9 cellular contexts compared by ENCODE assay signal in the genomic region with DNA sequence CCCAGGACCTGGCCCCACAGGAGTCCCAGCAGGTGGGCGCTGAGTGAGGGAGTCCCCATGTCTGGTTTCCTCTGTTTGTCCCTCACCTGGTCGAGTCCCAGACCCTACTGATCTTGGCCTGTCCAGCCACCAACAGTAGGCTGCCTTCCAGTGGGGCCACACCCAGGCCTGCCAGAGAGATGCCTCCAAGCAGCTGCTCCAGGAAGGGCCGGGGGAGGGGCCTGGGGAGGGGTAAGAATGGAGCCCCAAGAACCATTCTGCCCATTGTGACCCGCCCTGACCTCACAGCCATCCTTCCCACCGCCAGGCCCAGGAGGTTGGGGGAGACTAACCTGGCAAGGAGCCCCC. TPM values are rescaled to one million over a fixed set of nuclear protein-coding genes. Genes with fewer than 3 reads are reported as not detected.
DNase-seq lines count a peak whose midpoint lies in the region; ATAC-seq and TF ChIP-seq lines count a peak whose summit lies in the region.
"Had no signal": no experiment of that assay in that cellular context is flagged by ENCODE, and none has a peak within 500 bp of the region (broad histone marks: within the 10 kb centered on the region; RNA-seq: fewer than 3 reads in every experiment).

No MANE protein-coding gene starts in this region.

- peaks cover 23% of the 10 kb centered on the region for H3K4me1 Mint-ChIP-seq in CD14-positive monocyte
- peaks cover 13 to 16% of the 10 kb centered on the region in 2 donors for H3K4me1 Mint-ChIP-seq in effector memory CD8-positive, alpha-beta T cell (ENCODE audit: low read depth in 2 of 2)
- H3K4me1 Mint-ChIP-seq in neural progenitor cell: peaks cover 12% of the 10 kb centered on the region

- H4K20me1 ChIP-seq in MM.1S (ENCODE audit: insufficient read depth, low read length) (no peaks in the 10 kb centered on the region), neural progenitor cell (ENCODE audit: low read depth) (no peaks in the 10 kb centered on the region)

- H3K9ac ChIP-seq in MM.1S (ENCODE audit: low read length) (peak overlapping the region; percentile 64; the same call in 1 of the 2 replicates), neural progenitor cell (no peak overlapping the region)

- TF ChIP-seq CTCF in CD14-positive monocyte (IDR thresholded peaks at IDR 0.05) (no peak), MM.1S (IDR thresholded peaks at IDR 0.05; ENCODE audit: low read length) (no peak), neural progenitor cell (IDR thresholded peaks at IDR 0.05) (no peak)

- H3K9me3 Mint-ChIP-seq in CD14-positive monocyte: no peaks in the 10 kb centered on the region
- no peaks in the 10 kb centered on the region for H3K9me3 Mint-ChIP-seq in effector memory CD8-positive, alpha-beta T cell
- no peaks in the 10 kb centered on the region for H3K9me3 Mint-ChIP-seq in neural progenitor cell

- no peaks in the 10 kb centered on the region; the same call in 1 of the 2 replicates for H3K27me3 ChIP-seq in MM.1S (replicated peaks; ENCODE audit: insufficient read depth, low read length)
- peaks cover 10% of the 10 kb centered on the region for H3K27me3 ChIP-seq in neural progenitor cell

- H3K27ac Mint-ChIP-seq in CD14-positive monocyte (peak overlapping the region in 3 of 7 donors; percentile 54 to 79 (median 65)), neural progenitor cell (no peak overlapping the region)
- peak overlapping the region; percentile 46 to 88 for H3K27ac Mint-ChIP-seq in effector memory CD8-positive, alpha-beta T cell

- H3K36me3 Mint-ChIP-seq in CD14-positive monocyte (peaks cover 0 to 7% of the 10 kb centered on the region in 2 donors), neural progenitor cell (peaks cover 2% of the 10 kb centered on the region)
- peaks cover 10% of the 10 kb centered on the region for H3K36me3 Mint-ChIP-seq in effector memory CD8-positive, alpha-beta T cell (ENCODE audit: insufficient read depth)

- H3K36me3 ChIP-seq in MM.1S (replicated peaks; ENCODE audit: insufficient read depth, low read length): no peaks in the 10 kb centered on the region
- H3K36me3 ChIP-seq in neural progenitor cell: no peaks in the 10 kb centered on the region

- peak overlapping the region; percentile 95 for H3K4me2 ChIP-seq in MM.1S (ENCODE audit: low read depth, low read length)
- H3K4me2 ChIP-seq in neural progenitor cell: peak overlapping the region; percentile 86

- H2AFZ ChIP-seq in MM.1S (ENCODE audit: low read length) (peak overlapping the region; percentile 63), neural progenitor cell (replicated peaks) (peak overlapping the region; percentile 43)

- no peak overlapping the region for H3K27ac ChIP-seq in MM.1S (ENCODE audit: low read length)
- no peak overlapping the region for H3K27ac ChIP-seq in neural progenitor cell

- H3F3A ChIP-seq in MM.1S (ENCODE audit: insufficient read depth, low read length) (no peaks in the 10 kb centered on the region), neural progenitor cell (ENCODE audit: low read depth) (peaks cover 9% of the 10 kb centered on the region)

- intact Hi-C loops in CD14-positive monocyte (cut with micrococcal nuclease): loop anchor here (2.0 to 10.0 kb wide), 6 partner anchors 63 to 297 kb away; partner anchors contain the start of gene ANKRD40 (in 2 of the 2)

- no peaks in the 10 kb centered on the region for H3K9me2 ChIP-seq in MM.1S (replicated peaks; ENCODE audit: insufficient read depth, low read length)

- no peak for ATAC-seq in effector memory CD8-positive, alpha-beta T cell (replicated peaks)
- no peak for ATAC-seq in GM21619 (IDR thresholded peaks at IDR 0.05; ENCODE audit: unreplicated experiment)
- no peak for ATAC-seq in HG03135 (IDR thresholded peaks at IDR 0.05; ENCODE audit: unreplicated experiment)
- no peak for ATAC-seq in HG02852 (IDR thresholded peaks at IDR 0.05; ENCODE audit: unreplicated experiment)
- ATAC-seq in GM18498 (IDR thresholded peaks at IDR 0.05; ENCODE audit: unreplicated experiment): no peak

- H3K4me1 ChIP-seq in MM.1S (ENCODE audit: low read length) (peaks cover 9% of the 10 kb centered on the region), neural progenitor cell (peaks cover 11% of the 10 kb centered on the region)

- H3K4me3 Mint-ChIP-seq in CD14-positive monocyte (peak overlapping the region; percentile 73 to 86), neural progenitor cell (peak overlapping the region; percentile 79)
- peak overlapping the region; percentile 77 to 78 for H3K4me3 Mint-ChIP-seq in effector memory CD8-positive, alpha-beta T cell

- H3K27me3 Mint-ChIP-seq in CD14-positive monocyte (ENCODE audit: low read depth in 3 of 3) (peaks cover 9 to 15% (median 14%) of the 10 kb centered on the region in 3 donors), neural progenitor cell (ENCODE audit: insufficient read depth, low read depth) (peaks cover 14% of the 10 kb centered on the region)
- peaks cover 7 to 15% of the 10 kb centered on the region in 2 donors for H3K27me3 Mint-ChIP-seq in effector memory CD8-positive, alpha-beta T cell

- H3K79me2 ChIP-seq in MM.1S (ENCODE audit: low read length): no peaks in the 10 kb centered on the region
- no peaks in the 10 kb centered on the region for H3K79me2 ChIP-seq in neural progenitor cell (ENCODE audit: low read depth)

- DNase-seq in CD14-positive monocyte (ENCODE audit: low spot score) (no peak), MM.1S (no peak), neural progenitor cell (ENCODE audit: low spot score) (no peak)
- DNase-seq in effector memory CD8-positive, alpha-beta T cell: no peak

- H3K4me3 ChIP-seq in MM.1S (ENCODE audit: low read length): peak overlapping the region; percentile 66
- H3K4me3 ChIP-seq in neural progenitor cell: peak overlapping the region; percentile 60

- H3K9me3 ChIP-seq in MM.1S (replicated peaks; ENCODE audit: insufficient read depth, low read length) (no peaks in the 10 kb centered on the region), neural progenitor cell (ENCODE audit: low read depth) (no peaks in the 10 kb centered on the region)

RNA-seq across cellular contexts. Expression of gene SPATA20, which starts 0.7 kb away (rescaled TPM):
- polyA plus RNA-seq in CD14-positive monocyte: 10 to 100 TPM in 1 of 2 donors, 1 to 10 TPM in 1; 9.3 to 12.2 TPM
- 22.8 and 60.5 TPM in 2 replicates for total RNA-seq in neural progenitor cell (ENCODE audit: low replicate concordance)

RNA-seq across cellular contexts. Expression of gene CACNA1G, which starts 12.8 kb away (rescaled TPM):
- not detected for polyA plus RNA-seq in CD14-positive monocyte
- 1.6 and 4.9 TPM in 2 replicates for total RNA-seq in neural progenitor cell (ENCODE audit: low replicate concordance)

RNA-seq across cellular contexts. Expression of gene EPN3, which starts 15.2 kb away (rescaled TPM):
- not detected for polyA plus RNA-seq in CD14-positive monocyte
- total RNA-seq in neural progenitor cell (ENCODE audit: low replicate concordance): 0.09 and 0.24 TPM in 2 replicates
- total RNA-seq: RPMI7951 had no signal

RNA-seq across cellular contexts. Expression of gene MYCBPAP, which starts 39.5 kb away (rescaled TPM):
- polyA plus RNA-seq in CD14-positive monocyte: not detected
- total RNA-seq in neural progenitor cell (ENCODE audit: low replicate concordance): 3.5 and 3.8 TPM in 2 replicates
- total RNA-seq: RPMI7951 had no signal
